12 cellular contexts compared by ENCODE assay signal in genomic region chr6:148611213-148611612, GRCh38.
DNase-seq lines count a peak whose midpoint lies in the region; ATAC-seq and TF ChIP-seq lines count a peak whose summit lies in the region.
"Had no signal": no experiment of that assay in that cellular context is flagged by ENCODE, and none has a peak within 500 bp of the region (broad histone marks: within the 10 kb centered on the region; RNA-seq: fewer than 3 reads in every experiment).

No MANE protein-coding gene starts in this region.

- POLR2A ChIA-PET in A673 (lab: Charles Lee; ENCODE audit: low non-redundant PET): no interaction called here

- H3K4me3 Mint-ChIP-seq in nephron progenitor cell: no peak overlapping the region
- H3K4me3 Mint-ChIP-seq: memory B cell had no signal

- peak; percentile 56 for DNase-seq in A673 (ENCODE audit: low spot score)
- DNase-seq in M059J (ENCODE audit: low read depth): peak; percentile 79
- peak; percentile 89 for DNase-seq in fibroblast of gingiva (ENCODE audit: low read depth)
- DNase-seq in nephron progenitor cell: no peak
- no peak for DNase-seq in GF-D8 (lab: John Stamatoyannopoulos, UW)
- DNase-seq in NCI-H1417 treated with DMSO at 0.1 percent for 48 hours (lab: John Stamatoyannopoulos, UW): no peak
- DNase-seq in NCI-H2029 treated with DMSO at 0.1 percent for 48 hours (lab: John Stamatoyannopoulos, UW): no peak
- DNase-seq: activated T-cell treated with anti-CD3 and anti-CD28 coated beads, Interleukin-2, amount 50 U/mL, for 1 hour; T-helper 1 cell had no signal

- H3K27me3 ChIP-seq in A673 (replicated peaks; ENCODE audit: insufficient read depth, low read depth, low read length, poor library complexity): no peaks in the 10 kb centered on the region
- H3K27me3 ChIP-seq: BLaER1 had no signal

- ATAC-seq in HG02938 (IDR thresholded peaks at IDR 0.05; ENCODE audit: unreplicated experiment): no peak

- CTCF ChIA-PET in A673 (lab: Charles Lee): no interaction called here

- TF ChIP-seq CTCF in A673 (conservative IDR thresholded peaks at IDR 0.05; ENCODE audit: low read depth, low read length): no peak
- no peak for TF ChIP-seq CTCF in nephron progenitor cell (IDR thresholded peaks at IDR 0.05)

- no peaks in the 10 kb centered on the region for H3K4me1 ChIP-seq in A673 (ENCODE audit: insufficient read depth, low read length, poor library complexity, severe bottlenecking)

- peak overlapping the region; percentile 6 for H3K27ac Mint-ChIP-seq in nephron progenitor cell
- H3K27ac Mint-ChIP-seq: memory B cell had no signal

- H3K4me3 ChIP-seq in A673 (ENCODE audit: low read depth, low read length, poor library complexity, severe bottlenecking): no peak overlapping the region
- H3K4me3 ChIP-seq: BLaER1 had no signal

- H3K9me3 Mint-ChIP-seq in nephron progenitor cell: peaks cover 10% of the 10 kb centered on the region
- H3K9me3 Mint-ChIP-seq: memory B cell had no signal

- no peak overlapping the region for H3K27ac ChIP-seq in A673 (ENCODE audit: low read depth, low read length, poor library complexity, severe bottlenecking)
- H3K27ac ChIP-seq: BLaER1 had no signal

- peaks cover 4% of the 10 kb centered on the region for H3K27me3 Mint-ChIP-seq in nephron progenitor cell (ENCODE audit: low read depth, poor library complexity)
- H3K27me3 Mint-ChIP-seq: memory B cell had no signal

- H3K9me3 ChIP-seq in A673 (ENCODE audit: low read depth, low read length, poor library complexity, severe bottlenecking): no peaks in the 10 kb centered on the region
- H3K9me3 ChIP-seq: BLaER1 had no signal

- no peaks in the 10 kb centered on the region for H3K36me3 ChIP-seq in A673 (ENCODE audit: insufficient read depth, low read length, poor library complexity, severe bottlenecking)
- H3K36me3 ChIP-seq: BLaER1 had no signal

- BruUV-seq in A673 (replicated peaks; lab: Mats Ljungman, UMichigan): no TSS peak

- H3K36me3 Mint-ChIP-seq in nephron progenitor cell (ENCODE audit: low read depth): peaks cover 4% of the 10 kb centered on the region
- H3K36me3 Mint-ChIP-seq: memory B cell had no signal

- intact Hi-C loops in A673 (cut with micrococcal nuclease; ENCODE audit: unreplicated experiment): no loop called here

- H3K4me1 Mint-ChIP-seq in nephron progenitor cell: peaks cover 15% of the 10 kb centered on the region
- H3K4me1 Mint-ChIP-seq: memory B cell had no signal

Comparison
In these comparisons a context has a peak if more than half of its experiments do, and no peak if none do; other contexts are left out.
1. DNase-seq: peak in A673 (single experiment), M059J (single experiment) and fibroblast of gingiva (single experiment); none in nephron progenitor cell (single experiment), GF-D8 (single experiment), NCI-H1417 treated with DMSO at 0.1 percent for 48 hours (single experiment) and NCI-H2029 treated with DMSO at 0.1 percent for 48 hours (single experiment).